In genomic region chr1:222813866-222814535, GRCh38 we compare ENCODE assay signal across 8 cellular contexts. TPM values are rescaled to one million over a fixed set of nuclear protein-coding genes. Genes with fewer than 3 reads are reported as not detected.
A peak's percentile ranks its signal among the peaks of the same experiment; 100 is the strongest.
DNase-seq lines count a peak whose midpoint lies in the region; ATAC-seq lines count a peak whose summit lies in the region.

No MANE protein-coding gene starts in this region.

- peak overlapping the region; percentile 46 for H3K27ac ChIP-seq in thymus (ENCODE audit: low read depth)

- H3K4me1 Mint-ChIP-seq in activated CD8-positive, alpha-beta memory T cell treated with anti-CD3 and anti-CD28 coated beads, Interleukin-2, amount 10 ng/mL, durations not matched to agents 7 days and 5 days = peaks cover 20% of the 10 kb centered on the region
- peaks cover 7% of the 10 kb centered on the region for H3K4me1 Mint-ChIP-seq in activated T-helper 17 cell treated with anti-CD3 and anti-CD28 coated beads, Interleukin-2, amount 50 U/mL, for 72 hours

- peak overlapping the region; percentile 97 for H3K4me3 ChIP-seq in thymus (ENCODE audit: low read length)

- WGBS in thymus = 87% methylated on average over 14 of the region's 14 CpGs

- no peaks in the 10 kb centered on the region for H3K27me3 ChIP-seq in thymus (ENCODE audit: control insufficient read depth, insufficient read depth)

- CTCF ChIA-PET in activated CD8-positive, alpha-beta memory T cell treated with anti-CD3 and anti-CD28 coated beads, Interleukin-2, amount 10 ng/mL, durations not matched to agents 7 days and 5 days (lab: Charles Lee) = no interaction called here

- H3K36me3 Mint-ChIP-seq in activated CD8-positive, alpha-beta memory T cell treated with anti-CD3 and anti-CD28 coated beads, Interleukin-2, amount 10 ng/mL, durations not matched to agents 7 days and 5 days = peaks cover 3% of the 10 kb centered on the region
- H3K36me3 Mint-ChIP-seq in activated T-helper 17 cell treated with anti-CD3 and anti-CD28 coated beads, Interleukin-2, amount 50 U/mL, for 72 hours (ENCODE audit: low read depth) = no peaks in the 10 kb centered on the region

- H3K9me3 ChIP-seq in thymus (ENCODE audit: control insufficient read depth) = no peaks in the 10 kb centered on the region

- H3K27me3 Mint-ChIP-seq in activated CD8-positive, alpha-beta memory T cell treated with anti-CD3 and anti-CD28 coated beads, Interleukin-2, amount 10 ng/mL, durations not matched to agents 7 days and 5 days = peaks cover 18% of the 10 kb centered on the region
- H3K27me3 Mint-ChIP-seq in activated T-helper 17 cell treated with anti-CD3 and anti-CD28 coated beads, Interleukin-2, amount 50 U/mL, for 72 hours = peaks cover 3% of the 10 kb centered on the region

- peaks cover 3% of the 10 kb centered on the region for H3K9me3 Mint-ChIP-seq in activated CD8-positive, alpha-beta memory T cell treated with anti-CD3 and anti-CD28 coated beads, Interleukin-2, amount 10 ng/mL, durations not matched to agents 7 days and 5 days (ENCODE audit: low read depth)
- H3K9me3 Mint-ChIP-seq in activated T-helper 17 cell treated with anti-CD3 and anti-CD28 coated beads, Interleukin-2, amount 50 U/mL, for 72 hours = no peaks in the 10 kb centered on the region

- ATAC-seq in activated CD8-positive, alpha-beta memory T cell treated with anti-CD3 and anti-CD28 coated beads, Interleukin-2, amount 10 ng/mL, durations not matched to agents 7 days and 5 days = no peak
- ATAC-seq in activated T-helper 17 cell treated with anti-CD3 and anti-CD28 coated beads, Interleukin-2, amount 50 U/mL, for 72 hours (replicated peaks) = no peak
- ATAC-seq in GM19035 (IDR thresholded peaks at IDR 0.05; ENCODE audit: unreplicated experiment) = no peak
- no peak for ATAC-seq in HG03108 (IDR thresholded peaks at IDR 0.05; ENCODE audit: unreplicated experiment)

- H3K4me1 ChIP-seq in thymus (ENCODE audit: control insufficient read depth, insufficient read depth, low read length) = peaks cover 3% of the 10 kb centered on the region

- H3K4me3 Mint-ChIP-seq in activated CD8-positive, alpha-beta memory T cell treated with anti-CD3 and anti-CD28 coated beads, Interleukin-2, amount 10 ng/mL, durations not matched to agents 7 days and 5 days = peak overlapping the region; percentile 95
- H3K4me3 Mint-ChIP-seq in activated T-helper 17 cell treated with anti-CD3 and anti-CD28 coated beads, Interleukin-2, amount 50 U/mL, for 72 hours = peak overlapping the region; percentile 89

- DNase-seq in activated CD8-positive, alpha-beta memory T cell treated with anti-CD3 and anti-CD28 coated beads, Interleukin-2, amount 10 ng/mL, durations not matched to agents 7 days and 5 days = no peak
- DNase-seq in activated CD8-positive, alpha-beta memory T cell treated with anti-CD3 and anti-CD28 coated beads, Interleukin-2, amount 50 U/mL, for 48 hours = no peak
- peak; percentile 24 for DNase-seq in kidney glomerular epithelial cell (lab: John Stamatoyannopoulos, UW)
- DNase-seq in GM03348 (ENCODE audit: low spot score) = no peak

- peak overlapping the region; percentile 87 for H3K27ac Mint-ChIP-seq in activated CD8-positive, alpha-beta memory T cell treated with anti-CD3 and anti-CD28 coated beads, Interleukin-2, amount 10 ng/mL, durations not matched to agents 7 days and 5 days
- peak overlapping the region; percentile 89 for H3K27ac Mint-ChIP-seq in activated T-helper 17 cell treated with anti-CD3 and anti-CD28 coated beads, Interleukin-2, amount 50 U/mL, for 72 hours

- H3K36me3 ChIP-seq in thymus (ENCODE audit: control insufficient read depth, insufficient read depth) = no peaks in the 10 kb centered on the region

RNA-seq across cellular contexts. Expression of gene DISP1, which starts 0.8 kb away (rescaled TPM):
- 1 to 10 TPM; 1.5 to 2.0 TPM for total RNA-seq in activated CD8-positive, alpha-beta memory T cell treated with anti-CD3 and anti-CD28 coated beads, Interleukin-2, amount 10 ng/mL, durations not matched to agents 7 days and 5 days
- 1 to 10 TPM; 1.8 to 2.1 TPM for total RNA-seq in activated T-helper 17 cell treated with anti-CD3 and anti-CD28 coated beads, Interleukin-2, amount 50 U/mL, for 72 hours
- 2.2 TPM for polyA plus RNA-seq in thymus
